In genomic region chrX:40094900-40095587, GRCh38 we compare ENCODE assay signal across 8 cellular contexts. TPM values are rescaled to one million over a fixed set of nuclear protein-coding genes. Genes with fewer than 3 reads are reported as not detected.
A peak's percentile ranks its signal among the peaks of the same experiment; 100 is the strongest.
DNase-seq lines count a peak whose midpoint lies in the region; ATAC-seq and TF ChIP-seq lines count a peak whose summit lies in the region.

No MANE protein-coding gene starts in this region.

- no peaks in the 10 kb centered on the region for H3K9me3 Mint-ChIP-seq in Caco-2 (ENCODE audit: unreplicated experiment)
- peaks cover 6% of the 10 kb centered on the region for H3K9me3 Mint-ChIP-seq in nephron

- CTCF ChIA-PET in Caco-2 (lab: Charles Lee), result no interaction called here

- H3K36me3 ChIP-seq in Caco-2 (ENCODE audit: control insufficient read depth, insufficient read depth, low read length), result no peaks in the 10 kb centered on the region

- peak overlapping the region; percentile 83 for H3K4me3 Mint-ChIP-seq in Caco-2 (ENCODE audit: unreplicated experiment)
- H3K4me3 Mint-ChIP-seq in nephron, result peak overlapping the region; percentile 86 to 96 (median 91)

- no peak for ATAC-seq in HG03342 (IDR thresholded peaks at IDR 0.05; ENCODE audit: unreplicated experiment)

- BruUV-seq in Caco-2 (replicated peaks; lab: Mats Ljungman, UMichigan), result no TSS peak

- H3K36me3 Mint-ChIP-seq in Caco-2 (ENCODE audit: insufficient read depth, unreplicated experiment) (peaks cover 11% of the 10 kb centered on the region), nephron (ENCODE audit: low read depth) (no peaks in the 10 kb centered on the region)

- H3K27ac Mint-ChIP-seq in Caco-2 (ENCODE audit: unreplicated experiment), result no peak overlapping the region
- peak overlapping the region; percentile 95 to 98 (median 96) for H3K27ac Mint-ChIP-seq in nephron

- no peaks in the 10 kb centered on the region for H3K9me3 ChIP-seq in Caco-2

- no peak for TF ChIP-seq CTCF in Caco-2 (IDR thresholded peaks at IDR 0.05; ENCODE audit: insufficient read depth in 1 of 2, low read depth in 1 of 2, low read length in 1 of 2, severe bottlenecking in 1 of 2, unreplicated experiment in 1 of 2)
- TF ChIP-seq CTCF in NB4 (IDR thresholded peaks at IDR 0.05; ENCODE audit: low read depth, low read length), result no peak
- TF ChIP-seq CTCF in nephron (IDR thresholded peaks at IDR 0.05; ENCODE audit: unreplicated experiment in 3 of 3), result no peak

- DNase-seq in Caco-2 (no peak), NB4 (ENCODE audit: low read depth) (no peak), ecto neural progenitor cell (ENCODE audit: low spot score) (peak; percentile 52), mesenteric fat pad (ENCODE audit: low spot score) (no peak), DMS153 (lab: John Stamatoyannopoulos, UW) (no peak), NCI-H526 treated with DMSO at 0.1 percent for 48 hours (lab: John Stamatoyannopoulos, UW) (no peak)

- H3K27me3 Mint-ChIP-seq in Caco-2 (ENCODE audit: insufficient read depth, unreplicated experiment) (no peaks in the 10 kb centered on the region), nephron (ENCODE audit: low read depth) (peaks cover 15% of the 10 kb centered on the region)

- intact Hi-C loops in Caco-2 (cut with micrococcal nuclease; ENCODE audit: unreplicated experiment), result loop anchor here (5.0 kb wide), 1 partner anchor 172 kb away; no protein-coding TSS in a partner anchor

- H3K4me1 Mint-ChIP-seq in Caco-2 (ENCODE audit: low read depth, unreplicated experiment) (peaks cover 18% of the 10 kb centered on the region), nephron (peaks cover 43% of the 10 kb centered on the region)

- no peaks in the 10 kb centered on the region for H3K27me3 ChIP-seq in Caco-2 (replicated peaks; ENCODE audit: control insufficient read depth, insufficient read depth, low read length)

- TF ChIP-seq POLR2A in NB4 (IDR thresholded peaks at IDR 0.05; ENCODE audit: extremely low read depth, insufficient read length), result no peak

- POLR2A ChIA-PET in Caco-2 (lab: Charles Lee), result no interaction called here

- peaks cover 14% of the 10 kb centered on the region for H3K4me1 ChIP-seq in Caco-2

- H3K4me3 ChIP-seq in Caco-2 (ENCODE audit: low read depth, low read length), result peak overlapping the region; percentile 55
- peak overlapping the region; percentile 78 for H3K4me3 ChIP-seq in NB4 (ENCODE audit: low read depth, low read length)

RNA-seq across cellular contexts. Expression of gene BCOR, which starts 2.7 kb away (rescaled TPM):
- total RNA-seq in Caco-2 (2022) (16.2 and 18.6 TPM in 2 replicates), mesenteric fat pad (20.5 TPM)
